Comparison of ENCODE assay signal across 25 cellular contexts in genomic region chr1:57494679-57495078, GRCh38.
DNase-seq lines count a peak whose midpoint lies in the region; ATAC-seq, FAIRE-seq and TF ChIP-seq lines count a peak whose summit lies in the region.
"Had no signal": no experiment of that assay in that cellular context is flagged by ENCODE, and none has a peak within 500 bp of the region (broad histone marks: within the 10 kb centered on the region; RNA-seq: fewer than 3 reads in every experiment).

No MANE protein-coding gene starts in this region.

- DNase-seq in EH (ENCODE audit: low read depth) (peak; percentile 16), M059J (ENCODE audit: low read depth) (peak; percentile 17), RCC 7860 (ENCODE audit: low spot score) (peak; percentile 75), kidney glomerular epithelial cell (lab: John Stamatoyannopoulos, UW) (peak; percentile 85), sciatic nerve (ENCODE audit: low spot score) (no peak), tibial nerve (ENCODE audit: low spot score in 2 of 2) (no peak)
- no peak for DNase-seq in activated T-cell treated with anti-CD3 and anti-CD28 coated beads, Interleukin-2, amount 50 U/mL, for 48 hours
- no peak for DNase-seq in T-helper 2 cell treated with Interferon-gamma antibody and Interleukin-4, amounts not matched to agents 5 μg/mL and 100 μg/mL, for 36 hours (ENCODE audit: low spot score)
- DNase-seq: ACHN; C1 segment of cervical spinal cord; CD8-positive, alpha-beta memory T cell; DND-41; HFFc6; KBM-7; NCI-H146; NCI-H2107; NCI-H345; NCI-H524 treated with DMSO at 0.1 percent for 48 hours; OCI-M1; RPMI8226; SHP77 treated with DMSO at 0.1 percent for 48 hours; T-cell had no signal

- ATAC-seq in sciatic nerve: no peak
- ATAC-seq: HepG2, SK-N-SH treated with all-trans-retinoic acid at 6 μM for 48 hours, T-cell had no signal

- WGBS in tibial nerve, 2 donors: 70 to 72% methylated on average over 5 of the region's 5 CpGs

- H3K4me3 Mint-ChIP-seq in T-helper 2 cell treated with Interferon-gamma antibody and Interleukin-4, amounts not matched to agents 5 μg/mL and 100 μg/mL, for 36 hours: no peak overlapping the region
- H3K4me3 Mint-ChIP-seq: CD8-positive, alpha-beta memory T cell; HFFc6; T-cell had no signal

- intact Hi-C loops in sciatic nerve (cut with DNase I): no loop called here

- H3K36me3 Mint-ChIP-seq in T-helper 2 cell treated with Interferon-gamma antibody and Interleukin-4, amounts not matched to agents 5 μg/mL and 100 μg/mL, for 36 hours (ENCODE audit: low read depth): no peaks in the 10 kb centered on the region
- H3K36me3 Mint-ChIP-seq: T-cell had no signal

- no peak overlapping the region for H3K4me3 ChIP-seq in tibial nerve

- no peaks in the 10 kb centered on the region for H3K9me3 Mint-ChIP-seq in T-helper 2 cell treated with Interferon-gamma antibody and Interleukin-4, amounts not matched to agents 5 μg/mL and 100 μg/mL, for 36 hours
- H3K9me3 Mint-ChIP-seq: HFFc6 had no signal

- no peak overlapping the region for H3K27ac Mint-ChIP-seq in T-helper 2 cell treated with Interferon-gamma antibody and Interleukin-4, amounts not matched to agents 5 μg/mL and 100 μg/mL, for 36 hours
- H3K27ac Mint-ChIP-seq: CD8-positive, alpha-beta memory T cell; HFFc6; T-cell had no signal

- TF ChIP-seq CTCF in tibial nerve (IDR thresholded peaks at IDR 0.05): no peak

- H3K27me3 ChIP-seq in tibial nerve: no peaks in the 10 kb centered on the region

- H3K27ac ChIP-seq in tibial nerve: no peak overlapping the region

- TF ChIP-seq POLR2A in tibial nerve (IDR thresholded peaks at IDR 0.05): no peak

- no peaks in the 10 kb centered on the region for H3K36me3 ChIP-seq in tibial nerve

- no peak for TF ChIP-seq EP300 in tibial nerve (IDR thresholded peaks at IDR 0.05)

- H3K27me3 Mint-ChIP-seq in T-helper 2 cell treated with Interferon-gamma antibody and Interleukin-4, amounts not matched to agents 5 μg/mL and 100 μg/mL, for 36 hours (ENCODE audit: low read depth): no peaks in the 10 kb centered on the region
- H3K27me3 Mint-ChIP-seq: CD8-positive, alpha-beta memory T cell had no signal

- FAIRE-seq in RCC 7860 (lab: Jason Lieb, UNC): peak; percentile 68
- FAIRE-seq: G401.6, HepG2 had no signal

- no peaks in the 10 kb centered on the region for H3K9me3 ChIP-seq in tibial nerve

- H3K4me1 Mint-ChIP-seq in T-helper 2 cell treated with Interferon-gamma antibody and Interleukin-4, amounts not matched to agents 5 μg/mL and 100 μg/mL, for 36 hours (ENCODE audit: low read depth): no peaks in the 10 kb centered on the region
- H3K4me1 Mint-ChIP-seq: CD8-positive, alpha-beta memory T cell; T-cell had no signal

- peaks cover 0 to 2% (median 0%) of the 10 kb centered on the region in 4 donors for H3K4me1 ChIP-seq in tibial nerve

Comparison
In these comparisons a context has a peak if more than half of its experiments do, and no peak if none do; other contexts are left out.
1. DNase-seq: peak in EH (single experiment), M059J (single experiment), RCC 7860 (single experiment) and kidney glomerular epithelial cell (single experiment); none in activated T-cell treated with anti-CD3 and anti-CD28 coated beads, Interleukin-2, amount 50 U/mL, for 48 hours (0 of 2), T-helper 2 cell treated with Interferon-gamma antibody and Interleukin-4, amounts not matched to agents 5 μg/mL and 100 μg/mL, for 36 hours (single experiment), sciatic nerve (single experiment) and tibial nerve (0 of 2).